In the genomic region with DNA sequence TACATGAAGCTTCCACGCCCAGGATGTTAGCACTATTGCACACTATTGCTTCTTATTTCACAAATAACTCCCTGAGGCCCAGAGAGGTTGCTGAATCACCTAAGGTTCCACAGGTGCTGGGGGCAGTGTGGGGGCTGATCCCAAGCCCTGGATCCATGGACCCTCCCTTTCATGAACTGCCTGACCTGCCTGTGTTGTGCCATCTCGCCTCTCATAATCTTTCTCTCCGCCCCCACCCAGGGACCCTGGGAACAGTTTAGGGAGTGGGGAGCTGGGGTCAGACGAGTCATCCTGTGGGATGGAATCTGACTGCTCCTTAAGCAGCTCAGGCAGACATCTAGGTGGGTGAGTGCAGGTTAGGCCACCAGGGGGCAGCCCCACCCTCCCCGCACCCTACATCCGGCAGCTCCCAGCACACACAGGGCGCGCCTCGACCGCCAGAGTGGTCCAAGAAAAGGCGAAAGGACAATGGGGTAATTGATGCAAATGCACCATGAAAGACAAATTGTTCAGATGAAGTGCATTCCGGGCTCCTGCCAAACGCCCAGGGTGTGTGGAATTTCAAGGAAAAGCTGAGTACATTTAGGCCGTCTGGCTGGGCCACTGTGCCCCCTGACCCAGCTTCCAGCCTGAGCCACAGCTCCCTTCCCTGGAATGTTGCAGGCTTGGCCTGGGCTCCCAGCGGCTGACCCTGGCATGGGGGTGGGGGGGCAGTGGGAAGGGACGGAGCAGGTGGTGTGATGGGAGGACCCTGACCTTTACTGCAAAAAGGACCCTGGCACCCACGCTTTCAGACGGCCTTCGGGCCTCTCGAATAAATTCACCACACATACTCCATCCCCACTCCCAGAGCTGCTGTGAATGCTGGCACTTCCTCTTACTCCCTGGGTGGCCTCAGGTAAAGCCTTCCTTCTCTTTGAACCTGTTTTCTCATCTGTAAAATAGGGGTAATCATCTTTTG, we compare ENCODE assay signal across 8 cellular contexts. TPM values are rescaled to one million over a fixed set of nuclear protein-coding genes. Genes with fewer than 3 reads are reported as not detected.
DNase-seq lines count a peak whose midpoint lies in the region; TF ChIP-seq lines count a peak whose summit lies in the region.

No MANE protein-coding gene starts in this region.

- H3K9ac ChIP-seq in colonic mucosa (ENCODE audit: low read depth in 2 of 2, low read length in 2 of 2) (peak overlapping the region in 1 of 2 donors; percentile 12), liver (ENCODE audit: low read depth in 1 of 2, low read length in 2 of 2) (no peak overlapping the region)

- no peaks in the 10 kb centered on the region for H3K27me3 ChIP-seq in colonic mucosa
- H3K27me3 ChIP-seq in liver (ENCODE audit: control insufficient read depth in 4 of 4, insufficient read depth in 4 of 4, low read length in 3 of 4), result no peaks in the 10 kb centered on the region

- H3K27ac ChIP-seq in HEK293 (ENCODE audit: extremely low read depth, low read depth, low read length), result no peak overlapping the region
- no peak overlapping the region for H3K27ac ChIP-seq in colonic mucosa
- H3K27ac ChIP-seq in liver (ENCODE audit: low read depth in 1 of 2, low read length in 2 of 2), result no peak overlapping the region

- intact Hi-C loops in colonic mucosa (cut with DNase I), result loop anchor here (2.0 kb wide), 1 partner anchor 33 kb away; no protein-coding TSS in a partner anchor

- CTCF ChIA-PET in HEK293 (lab: Yijun Ruan, JAX), result interaction anchor here (0.6 to 7.4 kb wide), 38 partner anchors 10 to 515 kb away, joined by 3 to 129 read pairs (median 4); a partner anchor contains a TSS

- 40% methylated on average over 20 of the region's 20 CpGs for WGBS in liver

- H3K4me3 ChIP-seq in HEK293 (ENCODE audit: low read depth, low read length), result no peak overlapping the region
- H3K4me3 ChIP-seq in colonic mucosa, result no peak overlapping the region
- no peak overlapping the region for H3K4me3 ChIP-seq in liver (ENCODE audit: low read depth in 1 of 3, low read length in 3 of 3)

- H3K36me3 ChIP-seq in HEK293 (ENCODE audit: control insufficient read depth in 2 of 2, insufficient read depth in 1 of 2, low read length in 2 of 2) (no peaks in the 10 kb centered on the region), colonic mucosa (no peaks in the 10 kb centered on the region), liver (ENCODE audit: control insufficient read depth in 4 of 4, insufficient read depth in 3 of 4, low read depth in 1 of 4, low read length in 3 of 4) (no peaks in the 10 kb centered on the region)

- TF ChIP-seq RAD21 in liver (IDR thresholded peaks at IDR 0.05), result peak; percentile 71 to 84

- H3K9me3 ChIP-seq in HEK293 (ENCODE audit: control insufficient read depth, insufficient read depth, low read depth, low read length) (no peaks in the 10 kb centered on the region), colonic mucosa (no peaks in the 10 kb centered on the region), liver (ENCODE audit: control insufficient read depth in 4 of 4, low read length in 3 of 4) (no peaks in the 10 kb centered on the region)

- TF ChIP-seq CTCF in HEK293 (tag by site-specific recombination; IDR thresholded peaks at IDR 0.05) (peak; percentile 66), colonic mucosa (IDR thresholded peaks at IDR 0.05) (peak; percentile 74), liver (IDR thresholded peaks at IDR 0.05; ENCODE audit: low read depth, low read length, missing input control) (peak; percentile 68)

- H3K4me1 ChIP-seq in HEK293 (ENCODE audit: control insufficient read depth, insufficient read depth, low read length), result 0 out of 2 replicates have a peak, but pooled peaks cover 6% of the 10 kb centered on the region
- H3K4me1 ChIP-seq in colonic mucosa, result no peaks in the 10 kb centered on the region
- H3K4me1 ChIP-seq in liver (ENCODE audit: control insufficient read depth in 4 of 4, insufficient read depth in 4 of 4, low read length in 3 of 4), result no peaks in the 10 kb centered on the region

- DNase-seq in ELF-1 (ENCODE audit: low read depth, low spot score) (peak; percentile 95), NCI-H1436 (lab: John Stamatoyannopoulos, UW) (peak; percentile 67), colonic mucosa (peak; percentile 76), NCI-H187 (lab: John Stamatoyannopoulos, UW) (no peak)
- peak; percentile 40 for DNase-seq in activated CD4-positive, alpha-beta T cell treated with anti-CD3 and anti-CD28 coated beads for 1 hour
- peak in 2 of 3 donors; percentile 28 to 47 for DNase-seq in stimulated activated CD4-positive, alpha-beta T cell treated with anti-CD3 and anti-CD28 coated beads, TNF-alpha, amount 100 ng/mL, for 1 hour (ENCODE audit: low read depth in 3 of 3, low spot score in 1 of 3)

- POLR2A ChIA-PET in HEK293 (lab: Yijun Ruan, JAX), result interaction anchor here (0.6 to 2.9 kb wide), 6 partner anchors 14 to 87 kb away, joined by 3 to 19 read pairs (median 6); a partner anchor contains a TSS

TF ChIP-seq in HEK293, 187 proteins besides CTCF, POLR2A, EP300 and RAD21 (continues in another document):
- TF ChIP-seq ZNF155 (tag by site-specific recombination; IDR thresholded peaks at IDR 0.05) (no peak), ZFHX2 (tag by site-specific recombination; conservative IDR thresholded peaks at IDR 0.05) (peak; percentile 90), ZNF600 (tag by site-specific recombination; IDR thresholded peaks at IDR 0.05) (peak; percentile 74), ZNF677 (tag by site-specific recombination; IDR thresholded peaks at IDR 0.05) (no peak), ZNF221 (tag by site-specific recombination; IDR thresholded peaks at IDR 0.05; ENCODE audit: borderline replicate concordance) (no peak), SP3 (tag by site-specific recombination; IDR thresholded peaks at IDR 0.05) (peak; percentile 15; the same call in 1 of the 2 replicates), ZBTB48 (tag by site-specific recombination; IDR thresholded peaks at IDR 0.05) (peak; percentile 65), SCRT2 (tag by site-specific recombination; IDR thresholded peaks at IDR 0.05) (peak; percentile 96), BCL11B (tag by site-specific recombination; IDR thresholded peaks at IDR 0.05; ENCODE audit: low read depth) (0 out of 2 replicates have a peak, but pooled peaks have one; percentile 35), ZNF24 (tag by site-specific recombination; IDR thresholded peaks at IDR 0.05) (no peak), ZNF510 (tag by site-specific recombination; IDR thresholded peaks at IDR 0.05; ENCODE audit: insufficient replicate concordance) (no peak), ZNF544 (tag by site-specific recombination; IDR thresholded peaks at IDR 0.05) (no peak)
- TF ChIP-seq, protein P1, sequence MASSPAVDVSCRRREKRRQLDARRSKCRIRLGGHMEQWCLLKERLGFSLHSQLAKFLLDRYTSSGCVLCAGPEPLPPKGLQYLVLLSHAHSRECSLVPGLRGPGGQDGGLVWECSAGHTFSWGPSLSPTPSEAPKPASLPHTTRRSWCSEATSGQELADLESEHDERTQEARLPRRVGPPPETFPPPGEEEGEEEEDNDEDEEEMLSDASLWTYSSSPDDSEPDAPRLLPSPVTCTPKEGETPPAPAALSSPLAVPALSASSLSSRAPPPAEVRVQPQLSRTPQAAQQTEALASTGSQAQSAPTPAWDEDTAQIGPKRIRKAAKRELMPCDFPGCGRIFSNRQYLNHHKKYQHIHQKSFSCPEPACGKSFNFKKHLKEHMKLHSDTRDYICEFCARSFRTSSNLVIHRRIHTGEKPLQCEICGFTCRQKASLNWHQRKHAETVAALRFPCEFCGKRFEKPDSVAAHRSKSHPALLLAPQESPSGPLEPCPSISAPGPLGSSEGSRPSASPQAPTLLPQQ (tag by site-specific recombination; IDR thresholded peaks at IDR 0.05), result no peak

TF ChIP-seq in liver, 16 proteins besides CTCF, POLR2A, EP300 and RAD21:
- peak; percentile 34 for TF ChIP-seq NR2F2 (IDR thresholded peaks at IDR 0.05)
- no peak for TF ChIP-seq EGR1 (IDR thresholded peaks at IDR 0.05; ENCODE audit: low read depth in 2 of 2)

RNA-seq across cellular contexts. Expression of a gene that starts 20.8 kb away (rescaled TPM):
- 10 to 100 TPM; 13.1 to 21.2 TPM for total RNA-seq in colonic mucosa
- 1 to 10 TPM in 1 of 2 donors, under 1 TPM in 1; 0.67 to 1.4 TPM for total RNA-seq in liver
- polyA plus RNA-seq in liver, result 1 to 10 TPM in 1 of 2 donors, under 1 TPM in 1; 0.36 to 2.2 TPM

RNA-seq across cellular contexts. Expression of a gene that starts 26.7 kb away (rescaled TPM):
- total RNA-seq in colonic mucosa, result not detected
- total RNA-seq in liver, result under 1 TPM in 1 of 2 donors, not detected in 1; 0.75 TPM
- polyA plus RNA-seq in liver, result under 1 TPM; 0.01 to 0.46 TPM

RNA-seq across cellular contexts. Expression of a gene that starts 49.1 kb away (rescaled TPM):
- total RNA-seq in colonic mucosa (100 to 1,000 TPM; 160 to 280 TPM), liver (1 to 10 TPM; 3.4 to 4.6 TPM)
- polyA plus RNA-seq in liver, result 10 to 100 TPM; 12.5 to 13.7 TPM

RNA-seq across cellular contexts. Expression of a gene that starts 58.7 kb away (rescaled TPM):
- total RNA-seq in colonic mucosa (100 to 1,000 TPM; 186 to 376 TPM), liver (10 to 100 TPM; 42.7 to 96.9 TPM)
- 10 to 100 TPM; 49.3 to 87.2 TPM for polyA plus RNA-seq in liver

Comparison
In these comparisons a context has a peak if more than half of its experiments do, and no peak if none do; other contexts are left out.
1. DNase-seq: peak in ELF-1 (single experiment), NCI-H1436 (single experiment), activated CD4-positive, alpha-beta T cell treated with anti-CD3 and anti-CD28 coated beads for 1 hour (single experiment), colonic mucosa (single experiment) and stimulated activated CD4-positive, alpha-beta T cell treated with anti-CD3 and anti-CD28 coated beads, TNF-alpha, amount 100 ng/mL, for 1 hour (2 of 3); none in NCI-H187 (0 of 2).
2. RNA of a gene that starts 20.8 kb away (total RNA-seq): 13.1 to 21.2 TPM in colonic mucosa; 0.67 to 1.4 TPM in liver; every median in the first group is over 4 times any median in the second.
3. RNA of a gene that starts 49.1 kb away (total RNA-seq): 160 to 280 TPM in colonic mucosa; 3.4 to 4.6 TPM in liver; every median in the first group is over 10 times any median in the second.
4. Peak in every context shown above with its lines, with median percentiles within 50 percentile points of each other: CTCF ChIP-seq.